8 cellular contexts compared by ENCODE assay signal in the genomic region with DNA sequence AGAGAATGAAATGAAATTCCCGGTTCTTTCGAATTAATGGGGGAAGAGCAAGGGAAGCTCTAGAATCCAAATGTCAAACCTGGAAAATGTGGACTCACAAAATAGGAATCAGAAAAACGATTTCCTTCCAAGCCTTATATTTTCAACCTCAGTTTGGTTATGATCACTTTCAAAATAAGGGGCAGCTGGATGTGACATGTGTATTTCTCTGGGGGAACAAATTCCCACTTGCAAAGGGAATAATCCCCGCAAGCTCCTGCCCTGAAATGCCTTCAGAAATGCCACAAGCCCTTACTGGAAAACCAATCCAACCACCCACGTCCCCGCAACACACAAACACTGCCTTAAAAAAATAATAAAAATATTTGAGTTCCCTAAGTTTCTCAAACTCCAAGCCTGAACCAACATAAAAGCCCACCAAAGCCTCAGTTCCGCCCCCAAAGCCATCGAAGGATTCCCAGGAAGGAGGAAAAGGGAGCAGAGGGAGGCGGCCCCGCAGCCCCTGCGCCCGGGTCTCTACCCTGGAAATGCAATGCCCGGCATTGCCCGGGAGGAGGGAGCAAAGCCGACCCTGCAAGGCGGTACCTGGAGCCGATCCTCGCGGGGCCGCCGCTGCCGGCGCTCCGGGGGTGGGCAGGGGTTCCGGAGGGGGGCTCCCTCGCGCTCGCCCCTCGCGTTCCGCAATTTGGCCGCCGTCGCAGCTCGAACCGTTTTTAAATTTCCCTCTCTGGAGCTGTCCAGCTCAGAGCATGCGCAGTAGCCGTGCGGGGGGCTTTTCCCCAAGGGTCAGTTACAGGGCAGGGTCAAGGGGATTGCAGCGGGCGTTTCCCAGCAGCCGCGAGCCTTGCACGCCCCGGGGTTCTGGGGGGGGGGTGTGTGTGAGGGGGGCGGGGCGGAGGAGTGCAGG. TPM values are rescaled to one million over a fixed set of nuclear protein-coding genes. Genes with fewer than 3 reads are reported as not detected.
DNase-seq lines count a peak whose midpoint lies in the region; ATAC-seq, FAIRE-seq and TF ChIP-seq lines count a peak whose summit lies in the region.

A gene with protein sequence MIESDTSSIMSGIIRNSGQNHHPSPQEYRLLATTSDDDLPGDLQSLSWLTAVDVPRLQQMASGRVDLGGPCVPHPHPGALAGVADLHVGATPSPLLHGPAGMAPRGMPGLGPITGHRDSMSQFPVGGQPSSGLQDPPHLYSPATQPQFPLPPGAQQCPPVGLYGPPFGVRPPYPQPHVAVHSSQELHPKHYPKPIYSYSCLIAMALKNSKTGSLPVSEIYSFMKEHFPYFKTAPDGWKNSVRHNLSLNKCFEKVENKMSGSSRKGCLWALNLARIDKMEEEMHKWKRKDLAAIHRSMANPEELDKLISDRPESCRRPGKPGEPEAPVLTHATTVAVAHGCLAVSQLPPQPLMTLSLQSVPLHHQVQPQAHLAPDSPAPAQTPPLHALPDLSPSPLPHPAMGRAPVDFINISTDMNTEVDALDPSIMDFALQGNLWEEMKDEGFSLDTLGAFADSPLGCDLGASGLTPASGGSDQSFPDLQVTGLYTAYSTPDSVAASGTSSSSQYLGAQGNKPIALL (minus strand): TSS at position 751 of the 907 bp plus-strand sequence. CDS start 963 bp downstream, outside the sequence.

- no peak for DNase-seq in heart left ventricle
- no peak for DNase-seq in cardiac septum (ENCODE audit: low spot score)
- DNase-seq in activated CD8-positive, alpha-beta T cell treated with anti-CD3 and anti-CD28 coated beads for 36 hours, result no peak
- peak in 1 of 2 donors; percentile 79 for DNase-seq in lower leg skin (ENCODE audit: low spot score in 2 of 2)
- peak; percentile 24 for DNase-seq in urothelium cell line (ENCODE audit: low spot score)
- DNase-seq in stimulated activated CD8-positive, alpha-beta memory T cell treated with anti-CD3 and anti-CD28 coated beads, Interleukin-4, amount 100 ng/mL, for 48 hours, result no peak

- H3K36me3 ChIP-seq in heart left ventricle, result no peaks in the 10 kb centered on the region

- no peak for FAIRE-seq in urothelium cell line (lab: Jason Lieb, UNC)

- peaks cover 56% of the 10 kb centered on the region for H3K27me3 Mint-ChIP-seq in activated CD8-positive, alpha-beta T cell treated with anti-CD3 and anti-CD28 coated beads for 36 hours

- peaks cover 9% of the 10 kb centered on the region for H3K4me1 Mint-ChIP-seq in activated CD8-positive, alpha-beta T cell treated with anti-CD3 and anti-CD28 coated beads for 36 hours (ENCODE audit: low read depth)

- H3K4me3 Mint-ChIP-seq in activated CD8-positive, alpha-beta T cell treated with anti-CD3 and anti-CD28 coated beads for 36 hours, result peak within 1 kb of the TSS; percentile 72

- H3K27me3 ChIP-seq in heart left ventricle, result peaks cover 16 to 82% (median 36%) of the 10 kb centered on the region in 9 donors

- POLR2A ChIA-PET in activated CD8-positive, alpha-beta T cell treated with anti-CD3 and anti-CD28 coated beads for 36 hours (lab: Charles Lee), result no interaction called here

- ATAC-seq in heart left ventricle, result no peak
- no peak for ATAC-seq in activated CD8-positive, alpha-beta T cell treated with anti-CD3 and anti-CD28 coated beads for 36 hours
- ATAC-seq in GM21526 (IDR thresholded peaks at IDR 0.05; ENCODE audit: low FRiP score, unreplicated experiment), result no peak
- no peak for ATAC-seq in HG02798 (IDR thresholded peaks at IDR 0.05; ENCODE audit: poor library complexity, unreplicated experiment)

- no peak within 1 kb of the TSS for H3K27ac ChIP-seq in heart left ventricle

- intact Hi-C loops in heart left ventricle (cut with DNase I) (no loop called here), cardiac septum (cut with DNase I) (no loop called here), lower leg skin (cut with DNase I; ENCODE audit: low total_unique reads) (no loop called here)
- intact Hi-C loops in activated CD8-positive, alpha-beta T cell treated with anti-CD3 and anti-CD28 coated beads for 36 hours (cut with micrococcal nuclease), result no loop called here

- CTCF ChIA-PET in activated CD8-positive, alpha-beta T cell treated with anti-CD3 and anti-CD28 coated beads for 36 hours (lab: Charles Lee), result interaction anchor here (1.2 kb wide), 1 partner anchor 38 kb away, joined by 3 read pairs; no protein-coding TSS in a partner anchor

- 7 to 29% (median 10%) methylated on average over 13 to 47 of the region's 47 CpGs for WGBS in heart left ventricle, 4 donors
- 11 to 13% methylated on average over 34 to 43 of the region's 47 CpGs for WGBS in lower leg skin, 2 donors

- no peak within 1 kb of the TSS for H3K27ac Mint-ChIP-seq in activated CD8-positive, alpha-beta T cell treated with anti-CD3 and anti-CD28 coated beads for 36 hours

- TF ChIP-seq POLR2A in heart left ventricle (IDR thresholded peaks at IDR 0.05) (no peak), lower leg skin (IDR thresholded peaks at IDR 0.05) (no peak)

- H3K4me3 ChIP-seq in heart left ventricle, result peak within 1 kb of the TSS; percentile 2 to 55 (median 41)
- peak within 1 kb of the TSS; percentile 26 for H3K4me3 ChIP-seq in lower leg skin (ENCODE audit: low read depth, poor library complexity, severe bottlenecking)

- no peak for TF ChIP-seq CTCF in heart left ventricle (IDR thresholded peaks at IDR 0.05)
- no peak for TF ChIP-seq CTCF in activated CD8-positive, alpha-beta T cell treated with anti-CD3 and anti-CD28 coated beads for 36 hours (IDR thresholded peaks at IDR 0.05)
- no peak for TF ChIP-seq CTCF in lower leg skin (IDR thresholded peaks at IDR 0.05)

- no peaks in the 10 kb centered on the region for H3K9me3 ChIP-seq in heart left ventricle

- H3K4me1 ChIP-seq in heart left ventricle, result peaks cover 0 to 22% (median 14%) of the 10 kb centered on the region in 12 donors

- no peaks in the 10 kb centered on the region for H3K9me3 Mint-ChIP-seq in activated CD8-positive, alpha-beta T cell treated with anti-CD3 and anti-CD28 coated beads for 36 hours

- H3K36me3 Mint-ChIP-seq in activated CD8-positive, alpha-beta T cell treated with anti-CD3 and anti-CD28 coated beads for 36 hours (ENCODE audit: low read depth), result no peaks in the 10 kb centered on the region

RNA-seq across cellular contexts. Expression of the gene that starts here (rescaled TPM):
- total RNA-seq in heart left ventricle (not detected), cardiac septum (not detected), lower leg skin (under 1 TPM in 2 of 4 donors, not detected in 2; 0.10 to 0.12 TPM)
- polyA plus RNA-seq in heart left ventricle, result not detected
- total RNA-seq in activated CD8-positive, alpha-beta T cell treated with anti-CD3 and anti-CD28 coated beads for 36 hours, result not detected
